In the genomic region with DNA sequence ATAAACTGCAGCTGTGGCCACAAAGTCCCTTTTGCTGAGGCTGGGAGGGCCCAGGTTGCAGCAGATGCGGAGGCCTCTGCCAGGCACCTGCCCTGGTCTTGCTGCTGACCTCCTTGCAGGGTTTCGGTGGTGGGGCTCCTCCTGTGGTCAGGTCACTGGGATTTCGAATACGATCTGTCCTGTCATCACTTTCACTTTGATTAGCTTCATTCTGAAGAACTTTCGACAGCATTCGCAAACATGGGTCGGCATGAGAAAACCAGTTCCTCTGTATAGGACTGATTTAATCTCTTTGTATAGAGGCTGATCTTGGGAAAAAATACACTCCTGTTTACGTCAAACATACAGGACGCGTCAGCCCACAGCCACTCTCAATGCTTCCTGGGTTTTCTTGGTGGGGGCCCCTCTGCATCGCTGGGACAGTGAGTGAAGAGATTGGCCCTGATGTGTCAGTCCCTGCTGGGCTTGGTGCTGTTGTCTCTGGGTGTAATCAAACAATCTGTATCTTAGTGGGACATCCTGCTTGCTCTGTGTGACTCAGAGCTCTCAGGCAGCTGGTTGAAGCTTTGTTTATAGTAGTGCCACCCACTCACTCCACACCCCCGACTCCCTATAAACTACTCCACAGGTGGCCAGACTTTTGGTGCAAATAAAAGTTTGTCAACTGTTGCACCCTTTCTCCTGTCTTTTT, we compare ENCODE assay signal across 7 cellular contexts.
DNase-seq lines count a peak whose midpoint lies in the region; ATAC-seq and TF ChIP-seq lines count a peak whose summit lies in the region.

No MANE protein-coding gene starts in this region.

- H3K4me1 ChIP-seq in neutrophil (ENCODE audit: control insufficient read depth in 1 of 2, insufficient read depth in 1 of 2, low read depth in 1 of 2, low read length in 1 of 2) (peaks cover 39 to 48% of the 10 kb centered on the region in 2 experiments), testis (no peaks in the 10 kb centered on the region)

- DNase-seq in RPMI7951 (ENCODE audit: low read depth) = peak; percentile 49
- peak; percentile 7 for DNase-seq in activated naive CD8-positive, alpha-beta T cell treated with anti-CD3 and anti-CD28 coated beads, Interleukin-2, amount 50 U/mL, for 16 hours (ENCODE audit: low read depth, low spot score)
- no peak for DNase-seq in G401 (ENCODE audit: low spot score)
- no peak for DNase-seq in testis

- no peaks in the 10 kb centered on the region for H3K27me3 ChIP-seq in neutrophil
- no peaks in the 10 kb centered on the region for H3K27me3 ChIP-seq in testis

- ATAC-seq in GM18873 (IDR thresholded peaks at IDR 0.05; ENCODE audit: low FRiP score, unreplicated experiment) (peak; percentile 80), HG02943 (IDR thresholded peaks at IDR 0.05; ENCODE audit: low read depth, unreplicated experiment) (peak; percentile 75)

- H3K36me3 ChIP-seq in neutrophil = no peaks in the 10 kb centered on the region
- no peaks in the 10 kb centered on the region for H3K36me3 ChIP-seq in testis (ENCODE audit: low read depth, missing control alignments)

- H3K27ac ChIP-seq in neutrophil = peak overlapping the region; percentile 46
- no peak overlapping the region for H3K27ac ChIP-seq in testis

- no peaks in the 10 kb centered on the region for H3K9me3 ChIP-seq in neutrophil
- H3K9me3 ChIP-seq in testis = no peaks in the 10 kb centered on the region

- TF ChIP-seq CTCF in neutrophil (IDR thresholded peaks at IDR 0.05) = no peak
- TF ChIP-seq CTCF in testis (IDR thresholded peaks at IDR 0.05) = no peak

- in situ Hi-C loops in G401 (cut with HindIII; ENCODE audit: low sequenced_read_pairs) = no loop called here

- intact Hi-C loops in testis (cut with DNase I; ENCODE audit: low total_unique reads) = no loop called here

- no peak for TF ChIP-seq POLR2A in testis (IDR thresholded peaks at IDR 0.05)

- no peak overlapping the region for H3K4me3 ChIP-seq in neutrophil (ENCODE audit: low read depth in 1 of 2, low read length in 1 of 2)
- H3K4me3 ChIP-seq in testis = no peak overlapping the region

- WGBS in testis, 2 donors = 83 to 86% methylated on average over 12 of the region's 12 CpGs

Comparison
In these comparisons a context has a peak if more than half of its experiments do, and no peak if none do; other contexts are left out.
1. DNase-seq: peak in RPMI7951 (single experiment) and activated naive CD8-positive, alpha-beta T cell treated with anti-CD3 and anti-CD28 coated beads, Interleukin-2, amount 50 U/mL, for 16 hours (single experiment); none in G401 (single experiment) and testis (single experiment).